In the genomic region with DNA sequence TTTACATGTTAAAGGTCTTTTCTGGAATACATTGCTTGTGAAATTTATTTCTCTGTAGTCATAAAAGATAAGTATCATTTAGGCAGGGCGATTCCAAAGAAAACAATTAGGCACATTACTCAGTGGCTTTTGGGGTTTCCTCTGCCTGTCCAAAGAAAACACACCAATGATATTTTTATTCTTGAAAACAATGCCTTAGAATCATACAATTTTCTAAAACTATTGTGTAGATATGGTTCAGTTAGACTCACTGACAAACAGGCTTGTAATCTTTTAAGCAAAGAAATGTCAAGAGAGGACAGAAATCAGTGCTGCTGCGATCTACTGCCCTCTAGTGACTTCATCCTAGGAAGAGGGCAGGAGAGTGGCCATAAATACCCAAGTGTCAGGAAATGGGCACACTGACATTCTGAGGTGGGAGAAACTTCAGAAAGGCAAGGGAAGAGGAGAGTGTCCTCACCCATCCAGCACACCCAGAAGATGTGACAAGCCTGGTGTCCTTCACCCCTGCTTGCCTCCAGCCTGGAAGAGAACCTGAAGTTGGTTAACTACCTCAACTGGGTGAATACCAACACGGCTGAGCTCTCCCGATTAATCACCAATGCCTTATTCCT, we compare ENCODE assay signal across 8 cellular contexts.
DNase-seq lines count a peak whose midpoint lies in the region; ATAC-seq, FAIRE-seq and TF ChIP-seq lines count a peak whose summit lies in the region.

No MANE protein-coding gene starts in this region.

- DNase-seq in Ammon's horn (ENCODE audit: low spot score) (peak; percentile 66), GM12865 (ENCODE audit: low read depth) (peak; percentile 26), NCI-H526 treated with DMSO at 0.1 percent for 48 hours (lab: John Stamatoyannopoulos, UW) (peak; percentile 6), astrocyte (ENCODE audit: low read depth) (peak; percentile 88), hepatocyte (ENCODE audit: low spot score) (peak; percentile 53)
- DNase-seq in stimulated activated naive CD4-positive, alpha-beta T cell (lab: John Stamatoyannopoulos, UW): peak in 4 of 6 experiments; percentile 15 to 62 (median 42)

- FAIRE-seq in astrocyte (lab: Jason Lieb, UNC): peak; percentile 64

- H3K27me3 ChIP-seq in astrocyte (ENCODE audit: insufficient read depth, low read length): no peaks in the 10 kb centered on the region
- H3K27me3 ChIP-seq in hepatocyte: no peaks in the 10 kb centered on the region

- H3K4me1 Mint-ChIP-seq in astrocyte (ENCODE audit: low read depth, unreplicated experiment): peaks cover 2% of the 10 kb centered on the region

- H3K4me3 ChIP-seq in GM12865 (ENCODE audit: low read depth, low read length) (no peak overlapping the region), astrocyte (ENCODE audit: insufficient read depth, low read depth, low read length) (no peak overlapping the region), hepatocyte (no peak overlapping the region)

- H3K36me3 ChIP-seq in astrocyte (ENCODE audit: insufficient read depth, low read length): peaks cover 46% of the 10 kb centered on the region
- H3K36me3 ChIP-seq in hepatocyte (replicated peaks; ENCODE audit: insufficient read depth, low read depth): no peaks in the 10 kb centered on the region

- no peaks in the 10 kb centered on the region for H3K27me3 Mint-ChIP-seq in astrocyte (ENCODE audit: low read depth, unreplicated experiment)

- H3K9me3 ChIP-seq in astrocyte (ENCODE audit: insufficient read depth, low read depth, low read length) (no peaks in the 10 kb centered on the region), hepatocyte (ENCODE audit: low read depth) (no peaks in the 10 kb centered on the region)

- H3K4me3 Mint-ChIP-seq in astrocyte (ENCODE audit: unreplicated experiment): no peak overlapping the region

- no peak overlapping the region for H3K9ac ChIP-seq in astrocyte (ENCODE audit: low read length)

- H3K79me2 ChIP-seq in astrocyte (ENCODE audit: insufficient read depth, low read length): no peaks in the 10 kb centered on the region
- H3K79me2 ChIP-seq in hepatocyte: no peaks in the 10 kb centered on the region

- H3K4me2 ChIP-seq in astrocyte (ENCODE audit: low read length) (peak overlapping the region; percentile 38), hepatocyte (no peak overlapping the region)

- no peak for ATAC-seq in GM19467 (IDR thresholded peaks at IDR 0.05; ENCODE audit: unreplicated experiment)
- ATAC-seq in HG03039 (IDR thresholded peaks at IDR 0.05; ENCODE audit: unreplicated experiment): no peak

- H4K20me1 ChIP-seq in astrocyte (ENCODE audit: insufficient read depth, low read length): peaks cover 76% of the 10 kb centered on the region
- peaks cover 5% of the 10 kb centered on the region for H4K20me1 ChIP-seq in hepatocyte (ENCODE audit: insufficient read depth, poor library complexity, severe bottlenecking)

- H3K4me1 ChIP-seq in astrocyte (ENCODE audit: insufficient read depth, low read length): peaks cover 15% of the 10 kb centered on the region
- H3K4me1 ChIP-seq in hepatocyte (ENCODE audit: insufficient read depth): no peaks in the 10 kb centered on the region

- no peak overlapping the region for H3K27ac Mint-ChIP-seq in astrocyte (ENCODE audit: unreplicated experiment)

- H3K9me2 ChIP-seq in hepatocyte (replicated peaks; ENCODE audit: insufficient read depth): no peaks in the 10 kb centered on the region

- H2AFZ ChIP-seq in astrocyte (ENCODE audit: low read depth, low read length) (no peak overlapping the region), hepatocyte (no peak overlapping the region)

- peak; percentile 29 for TF ChIP-seq CTCF in GM12865 (IDR thresholded peaks at IDR 0.05; ENCODE audit: insufficient read depth, low read depth, low read length, missing control alignments)
- peak; percentile 69 for TF ChIP-seq CTCF in astrocyte (IDR thresholded peaks at IDR 0.05; ENCODE audit: insufficient read depth, low read depth, low read length)
- TF ChIP-seq CTCF in hepatocyte (IDR thresholded peaks at IDR 0.05; ENCODE audit: poor library complexity): peak; percentile 57

- WGBS in hepatocyte (ENCODE audit: low lambda C conversion rate, missing lambda C conversion rate): 77% methylated on average over 4 of the region's 4 CpGs

- H3K27ac ChIP-seq in astrocyte (ENCODE audit: low read depth, low read length) (no peak overlapping the region), hepatocyte (no peak overlapping the region)

- peaks cover 15% of the 10 kb centered on the region for H3K36me3 Mint-ChIP-seq in astrocyte (ENCODE audit: low read depth, unreplicated experiment)

- H3K9me3 Mint-ChIP-seq in astrocyte (ENCODE audit: unreplicated experiment): no peaks in the 10 kb centered on the region

Comparison
In these comparisons a context has a peak if more than half of its experiments do, and no peak if none do; other contexts are left out.
1. DNase-seq: peak in every context shown above with its lines; median percentile 88 in astrocyte; 66 in Ammon's horn; 53 in hepatocyte; 42 in stimulated activated naive CD4-positive, alpha-beta T cell; 26 in GM12865; 6 in NCI-H526 treated with DMSO at 0.1 percent for 48 hours.